In the genomic region with DNA sequence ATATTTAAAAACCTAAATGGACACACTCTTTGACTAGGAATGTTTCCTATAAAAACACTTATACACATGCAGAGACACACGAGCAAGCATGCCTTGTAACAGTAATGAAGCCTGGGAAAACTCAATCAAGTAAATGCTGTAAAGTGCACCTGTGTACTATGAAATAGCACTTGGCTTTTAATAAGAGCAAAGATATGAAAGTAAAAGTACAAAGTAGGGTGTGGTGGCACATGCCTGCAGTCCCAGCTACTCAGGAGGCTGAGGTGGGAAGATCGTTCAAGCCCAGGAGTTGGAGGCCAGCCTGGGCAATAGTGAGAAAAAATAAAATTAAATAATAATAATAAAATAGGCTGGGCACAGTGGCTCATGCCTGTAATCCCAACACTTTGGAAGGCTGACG, we compare ENCODE assay signal across 19 cellular contexts.
DNase-seq lines count a peak whose midpoint lies in the region; FAIRE-seq lines count a peak whose summit lies in the region.
"Had no signal": no experiment of that assay in that cellular context is flagged by ENCODE, and none has a peak within 500 bp of the region (broad histone marks: within the 10 kb centered on the region; RNA-seq: fewer than 3 reads in every experiment).

No MANE protein-coding gene starts in this region.

- 24 to 59% (median 32%) methylated on average over 3 of the region's 3 CpGs for WGBS in small intestine, 3 donors

- peak overlapping the region; percentile 19 for H3K27ac Mint-ChIP-seq in activated CD4-positive, alpha-beta T cell treated with anti-CD3 and anti-CD28 coated beads, Interleukin-2, amount 10 ng/mL, durations not matched to agents 24 days and 14 days
- peak overlapping the region; percentile 36 for H3K27ac Mint-ChIP-seq in activated T-helper 2 cell treated with anti-CD3 and anti-CD28 coated beads, Interferon-gamma antibody, Interleukin-2, Interleukin-4, amounts not matched to agents 10 μg/mL and 5 μg/mL and 100 μg/mL, durations not matched to agents 14 hours and 24 hours and 36 hours
- H3K27ac Mint-ChIP-seq: CD14-positive monocyte had no signal

- H4K20me1 ChIP-seq in BLaER1 treated with 17β-estradiol and CSF1 and Interleukin-3, amounts not matched to agents 10 nM and 100 nM: peaks cover 98 to 100% (median 100%) of the 10 kb centered on the region in 11 experiments

- H3K9ac ChIP-seq in BLaER1 treated with 17β-estradiol and CSF1 and Interleukin-3, amounts not matched to agents 10 nM and 100 nM: no peak overlapping the region

- DNase-seq in activated CD4-positive, alpha-beta T cell treated with anti-CD3 and anti-CD28 coated beads, Interleukin-2, amount 10 ng/mL, durations not matched to agents 24 days and 14 days: no peak
- DNase-seq in activated CD4-positive, alpha-beta T cell treated with anti-CD3 and anti-CD28 coated beads, Interleukin-2, amount 50 U/mL, for 48 hours: no peak
- no peak for DNase-seq in activated T-helper 2 cell treated with anti-CD3 and anti-CD28 coated beads, Interferon-gamma antibody, Interleukin-2, Interleukin-4, amounts not matched to agents 10 μg/mL and 5 μg/mL and 100 μg/mL, durations not matched to agents 14 hours and 24 hours and 36 hours (ENCODE audit: low spot score)
- DNase-seq in small intestine (peak; percentile 78), NCI-H1105 treated with DMSO at 0.1 percent for 48 hours (lab: John Stamatoyannopoulos, UW) (no peak), SK-N-DZ (ENCODE audit: low spot score) (no peak), NCI-H2196 (lab: John Stamatoyannopoulos, UW; ENCODE audit: unreplicated experiment) (no peak)
- DNase-seq: Caco-2; DMS53; HCEC 1CT; Kasumi-1; NCI-H146; NCI-H2081 treated with DMSO at 0.1 percent for 48 hours; NCI-H226; NCI-H526 treated with DMSO at 0.1 percent for 48 hours; NK-92 treated with Interleukin-12 subunit alpha and Interleukin-12 subunit beta, amount 100 ng/mL, for 24 hours; OCI-M1 had no signal

- H3K27me3 Mint-ChIP-seq in activated CD4-positive, alpha-beta T cell treated with anti-CD3 and anti-CD28 coated beads, Interleukin-2, amount 10 ng/mL, durations not matched to agents 24 days and 14 days: no peaks in the 10 kb centered on the region
- H3K27me3 Mint-ChIP-seq in activated T-helper 2 cell treated with anti-CD3 and anti-CD28 coated beads, Interferon-gamma antibody, Interleukin-2, Interleukin-4, amounts not matched to agents 10 μg/mL and 5 μg/mL and 100 μg/mL, durations not matched to agents 14 hours and 24 hours and 36 hours (ENCODE audit: low read depth): no peaks in the 10 kb centered on the region

- H3K36me3 ChIP-seq in BLaER1 treated with 17β-estradiol and CSF1 and Interleukin-3, amounts not matched to agents 10 nM and 100 nM: peaks cover 0 to 9% (median 0%) of the 10 kb centered on the region in 11 experiments; a peak in 2 of 22 replicates
- no peaks in the 10 kb centered on the region for H3K36me3 ChIP-seq in small intestine (ENCODE audit: control insufficient read depth in 2 of 2, insufficient read depth in 2 of 2, low read length in 2 of 2)

- H3K4me3 ChIP-seq in BLaER1 treated with 17β-estradiol and CSF1 and Interleukin-3, amounts not matched to agents 10 nM and 100 nM: no peak overlapping the region
- no peak overlapping the region for H3K4me3 ChIP-seq in small intestine (ENCODE audit: low read depth in 1 of 2, low read length in 2 of 2)

- no peaks in the 10 kb centered on the region for H3K9me3 Mint-ChIP-seq in activated CD4-positive, alpha-beta T cell treated with anti-CD3 and anti-CD28 coated beads, Interleukin-2, amount 10 ng/mL, durations not matched to agents 24 days and 14 days
- H3K9me3 Mint-ChIP-seq in activated T-helper 2 cell treated with anti-CD3 and anti-CD28 coated beads, Interferon-gamma antibody, Interleukin-2, Interleukin-4, amounts not matched to agents 10 μg/mL and 5 μg/mL and 100 μg/mL, durations not matched to agents 14 hours and 24 hours and 36 hours: no peaks in the 10 kb centered on the region

- no peaks in the 10 kb centered on the region for H3K9me3 ChIP-seq in BLaER1 treated with 17β-estradiol and CSF1 and Interleukin-3, amounts not matched to agents 10 nM and 100 nM (replicated peaks in 1 of 11)
- H3K9me3 ChIP-seq in small intestine (ENCODE audit: control insufficient read depth, low read depth): no peaks in the 10 kb centered on the region
- H3K9me3 ChIP-seq: Caco-2 had no signal

- H3K27me3 ChIP-seq in BLaER1 treated with 17β-estradiol and CSF1 and Interleukin-3, amounts not matched to agents 10 nM and 100 nM: peaks cover 0 to 16% (median 0%) of the 10 kb centered on the region in 11 experiments; a peak in 4 of 22 replicates
- H3K27me3 ChIP-seq in small intestine (ENCODE audit: control insufficient read depth in 2 of 2, insufficient read depth in 2 of 2, low read length in 2 of 2): no peaks in the 10 kb centered on the region

- H3K4me3 Mint-ChIP-seq in activated CD4-positive, alpha-beta T cell treated with anti-CD3 and anti-CD28 coated beads, Interleukin-2, amount 10 ng/mL, durations not matched to agents 24 days and 14 days: peak overlapping the region; percentile 49
- H3K4me3 Mint-ChIP-seq in activated T-helper 2 cell treated with anti-CD3 and anti-CD28 coated beads, Interferon-gamma antibody, Interleukin-2, Interleukin-4, amounts not matched to agents 10 μg/mL and 5 μg/mL and 100 μg/mL, durations not matched to agents 14 hours and 24 hours and 36 hours (ENCODE audit: low read depth): peak overlapping the region; percentile 48
- H3K4me3 Mint-ChIP-seq: CD14-positive monocyte had no signal

- H3K27ac ChIP-seq in BLaER1 treated with 17β-estradiol and CSF1 and Interleukin-3, amounts not matched to agents 10 nM and 100 nM: no peak overlapping the region; a peak in 1 of 22 replicates
- H3K27ac ChIP-seq in small intestine (ENCODE audit: low read depth in 1 of 2, low read length in 1 of 2): no peak overlapping the region

- FAIRE-seq in small intestine (lab: Jason Lieb, UNC): no peak

- peaks cover 2% of the 10 kb centered on the region for H3K36me3 Mint-ChIP-seq in activated CD4-positive, alpha-beta T cell treated with anti-CD3 and anti-CD28 coated beads, Interleukin-2, amount 10 ng/mL, durations not matched to agents 24 days and 14 days (ENCODE audit: low read depth)
- peaks cover 7% of the 10 kb centered on the region for H3K36me3 Mint-ChIP-seq in activated T-helper 2 cell treated with anti-CD3 and anti-CD28 coated beads, Interferon-gamma antibody, Interleukin-2, Interleukin-4, amounts not matched to agents 10 μg/mL and 5 μg/mL and 100 μg/mL, durations not matched to agents 14 hours and 24 hours and 36 hours (ENCODE audit: low read depth)

- H3K4me1 ChIP-seq in BLaER1 treated with 17β-estradiol and CSF1 and Interleukin-3, amounts not matched to agents 10 nM and 100 nM: peaks cover 56 to 98% (median 91%) of the 10 kb centered on the region in 10 experiments
- H3K4me1 ChIP-seq in small intestine (ENCODE audit: control insufficient read depth in 2 of 2, insufficient read depth in 1 of 2, low read depth in 1 of 2, low read length in 1 of 2): peaks cover 0 to 4% of the 10 kb centered on the region in 2 donors
- H3K4me1 ChIP-seq: Caco-2 had no signal

- intact Hi-C loops in activated CD4-positive, alpha-beta T cell treated with anti-CD3 and anti-CD28 coated beads, Interleukin-2, amount 10 ng/mL, durations not matched to agents 24 days and 14 days (cut with micrococcal nuclease): loop anchor here (2.0 kb wide), 1 partner anchor 35 kb away; no protein-coding TSS in a partner anchor
- intact Hi-C loops in activated T-helper 2 cell treated with anti-CD3 and anti-CD28 coated beads, Interferon-gamma antibody, Interleukin-2, Interleukin-4, amounts not matched to agents 10 μg/mL and 5 μg/mL and 100 μg/mL, durations not matched to agents 14 hours and 24 hours and 36 hours (cut with micrococcal nuclease): loop anchor here (2.0 kb wide), 1 partner anchor 35 kb away; no protein-coding TSS in a partner anchor

- peaks cover 28% of the 10 kb centered on the region for H3K4me1 Mint-ChIP-seq in activated CD4-positive, alpha-beta T cell treated with anti-CD3 and anti-CD28 coated beads, Interleukin-2, amount 10 ng/mL, durations not matched to agents 24 days and 14 days
- H3K4me1 Mint-ChIP-seq in activated T-helper 2 cell treated with anti-CD3 and anti-CD28 coated beads, Interferon-gamma antibody, Interleukin-2, Interleukin-4, amounts not matched to agents 10 μg/mL and 5 μg/mL and 100 μg/mL, durations not matched to agents 14 hours and 24 hours and 36 hours (ENCODE audit: low read depth): peaks cover 49% of the 10 kb centered on the region

- H3K4me2 ChIP-seq in BLaER1 treated with 17β-estradiol and CSF1 and Interleukin-3, amounts not matched to agents 10 nM and 100 nM: peak overlapping the region in 10 of 11 experiments; percentile 43 to 99 (median 76); a peak in 16 of 22 replicates
